ENCODE assay signal across 21 cellular contexts in the genomic region with DNA sequence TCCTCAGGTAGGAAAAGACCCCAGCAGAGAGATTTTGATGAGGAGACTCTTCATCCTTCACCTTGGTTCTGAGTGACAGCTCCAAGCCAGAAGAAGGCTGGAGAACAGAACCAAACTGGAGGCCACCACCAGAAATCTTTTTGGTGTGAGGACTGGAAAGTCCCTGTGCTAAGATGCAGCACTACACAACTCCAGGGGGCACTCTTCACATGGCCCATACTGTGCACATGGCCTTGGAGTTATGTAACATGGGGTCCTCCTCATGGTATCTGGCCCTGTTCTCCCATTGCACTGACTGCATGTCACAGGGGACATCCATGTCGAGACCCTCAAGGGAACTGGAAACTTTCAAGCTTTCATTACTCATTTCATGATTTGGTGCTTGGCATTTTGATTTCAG. TPM values are rescaled to one million over a fixed set of nuclear protein-coding genes. Genes with fewer than 3 reads are reported as not detected.
DNase-seq lines count a peak whose midpoint lies in the region; ATAC-seq, FAIRE-seq and TF ChIP-seq lines count a peak whose summit lies in the region.
"Had no signal": no experiment of that assay in that cellular context is flagged by ENCODE, and none has a peak within 500 bp of the region (broad histone marks: within the 10 kb centered on the region; RNA-seq: fewer than 3 reads in every experiment).

No MANE protein-coding gene starts in this region.

- H3K4me1 Mint-ChIP-seq in activated CD4-positive, alpha-beta T cell treated with anti-CD3 and anti-CD28 coated beads for 36 hours, result no peaks in the 10 kb centered on the region
- H3K4me1 Mint-ChIP-seq: IgD-negative memory B cell, T-cell had no signal

- POLR2A ChIA-PET in activated CD4-positive, alpha-beta T cell treated with anti-CD3 and anti-CD28 coated beads for 36 hours (lab: Charles Lee), result no interaction called here

- FAIRE-seq in H54 (lab: Jason Lieb, UNC), result peak; percentile 52
- FAIRE-seq: GM18507 had no signal

- no peaks in the 10 kb centered on the region for H3K27me3 ChIP-seq in OCI-LY3 (ENCODE audit: low read depth, low read length)
- H3K27me3 ChIP-seq: BLaER1 had no signal

- no peak overlapping the region for H3K27ac Mint-ChIP-seq in activated CD4-positive, alpha-beta T cell treated with anti-CD3 and anti-CD28 coated beads for 36 hours
- H3K27ac Mint-ChIP-seq: IgD-negative memory B cell, T-cell had no signal

- H3K79me2 ChIP-seq in OCI-LY3 (ENCODE audit: low read length), result no peaks in the 10 kb centered on the region

- DNase-seq in activated CD4-positive, alpha-beta T cell treated with anti-CD3 and anti-CD28 coated beads for 36 hours, result peak; percentile 17
- no peak for DNase-seq in activated CD4-positive, alpha-beta T cell treated with anti-CD3 and anti-CD28 coated beads for 48 hours
- no peak for DNase-seq in H54 (ENCODE audit: insufficient read length, low spot score)
- no peak for DNase-seq in germinal center (ENCODE audit: low spot score)
- DNase-seq in islet precursor cell, result no peak
- no peak for DNase-seq in medulla oblongata (ENCODE audit: extremely low spot score)
- DNase-seq in inferior parietal cortex (ENCODE audit: extremely low spot score), result no peak
- DNase-seq: DMS53, HCEC 1CT, NCI-H1092, NCI-H1694, NCI-H2107, NCI-H345, NCI-H526 treated with DMSO at 0.1 percent for 48 hours, PC-9, T-cell had no signal

- H2AFZ ChIP-seq in OCI-LY3 (ENCODE audit: low read depth, low read length), result no peak overlapping the region
- H2AFZ ChIP-seq: PC-9 had no signal

- no peaks in the 10 kb centered on the region for H3K36me3 ChIP-seq in OCI-LY3 (replicated peaks; ENCODE audit: low read depth, low read length)
- H3K36me3 ChIP-seq: BLaER1 had no signal

- no peaks in the 10 kb centered on the region for H3K36me3 Mint-ChIP-seq in activated CD4-positive, alpha-beta T cell treated with anti-CD3 and anti-CD28 coated beads for 36 hours (ENCODE audit: low read depth)

- no peaks in the 10 kb centered on the region for H3K9me3 Mint-ChIP-seq in activated CD4-positive, alpha-beta T cell treated with anti-CD3 and anti-CD28 coated beads for 36 hours (ENCODE audit: low read depth)
- H3K9me3 Mint-ChIP-seq: IgD-negative memory B cell, T-cell had no signal

- no peak overlapping the region for H3K9ac ChIP-seq in OCI-LY3 (ENCODE audit: low read length)
- H3K9ac ChIP-seq: BLaER1 had no signal

- no peaks in the 10 kb centered on the region for H3K9me3 ChIP-seq in OCI-LY3 (ENCODE audit: insufficient read depth, low read length)
- H3K9me3 ChIP-seq: BLaER1 had no signal

- peaks cover 3% of the 10 kb centered on the region for H3K27me3 Mint-ChIP-seq in activated CD4-positive, alpha-beta T cell treated with anti-CD3 and anti-CD28 coated beads for 36 hours

- peak overlapping the region; percentile 28; the same call in 1 of the 2 replicates for H3K4me2 ChIP-seq in OCI-LY3 (ENCODE audit: low read length)
- H3K4me2 ChIP-seq: BLaER1, PC-9 had no signal

- H3K4me3 ChIP-seq in OCI-LY3 (ENCODE audit: low read length), result no peak overlapping the region
- H3K4me3 ChIP-seq: BLaER1, PC-9 had no signal

- H3K4me1 ChIP-seq in OCI-LY3 (ENCODE audit: low read length), result peaks cover 13% of the 10 kb centered on the region

- no peak for ATAC-seq in activated CD4-positive, alpha-beta T cell treated with anti-CD3 and anti-CD28 coated beads for 36 hours
- ATAC-seq: T-cell had no signal

- no peak overlapping the region for H3K27ac ChIP-seq in OCI-LY3 (ENCODE audit: low read length)
- H3K27ac ChIP-seq: 22Rv1, BLaER1, PC-9 had no signal

- TF ChIP-seq POLR2A in H54 (IDR thresholded peaks at IDR 0.05; ENCODE audit: low read depth, low read length), result no peak

- no peak overlapping the region for H3K4me3 Mint-ChIP-seq in activated CD4-positive, alpha-beta T cell treated with anti-CD3 and anti-CD28 coated beads for 36 hours
- H3K4me3 Mint-ChIP-seq: IgD-negative memory B cell, T-cell had no signal

- peak; percentile 52 for TF ChIP-seq CTCF in OCI-LY3 (IDR thresholded peaks at IDR 0.05; ENCODE audit: low read depth, low read length)

- H4K20me1 ChIP-seq in OCI-LY3 (ENCODE audit: insufficient read depth, low read length), result no peaks in the 10 kb centered on the region
- H4K20me1 ChIP-seq: BLaER1 had no signal

- intact Hi-C loops in activated CD4-positive, alpha-beta T cell treated with anti-CD3 and anti-CD28 coated beads for 36 hours (cut with DNase I, micrococcal nuclease), result no loop called here

- CTCF ChIA-PET in activated CD4-positive, alpha-beta T cell treated with anti-CD3 and anti-CD28 coated beads for 36 hours (lab: Charles Lee), result interaction anchor here (0.7 to 1.0 kb wide), 4 partner anchors 17 to 730 kb away, joined by 3 to 4 read pairs (median 4); no protein-coding TSS in a partner anchor

RNA-seq across cellular contexts. Expression of a gene that starts 17.3 kb away (rescaled TPM):
- 10 to 100 TPM; 32.8 to 35.2 TPM for total RNA-seq in activated CD4-positive, alpha-beta T cell treated with anti-CD3 and anti-CD28 coated beads for 36 hours
